In the genomic region with DNA sequence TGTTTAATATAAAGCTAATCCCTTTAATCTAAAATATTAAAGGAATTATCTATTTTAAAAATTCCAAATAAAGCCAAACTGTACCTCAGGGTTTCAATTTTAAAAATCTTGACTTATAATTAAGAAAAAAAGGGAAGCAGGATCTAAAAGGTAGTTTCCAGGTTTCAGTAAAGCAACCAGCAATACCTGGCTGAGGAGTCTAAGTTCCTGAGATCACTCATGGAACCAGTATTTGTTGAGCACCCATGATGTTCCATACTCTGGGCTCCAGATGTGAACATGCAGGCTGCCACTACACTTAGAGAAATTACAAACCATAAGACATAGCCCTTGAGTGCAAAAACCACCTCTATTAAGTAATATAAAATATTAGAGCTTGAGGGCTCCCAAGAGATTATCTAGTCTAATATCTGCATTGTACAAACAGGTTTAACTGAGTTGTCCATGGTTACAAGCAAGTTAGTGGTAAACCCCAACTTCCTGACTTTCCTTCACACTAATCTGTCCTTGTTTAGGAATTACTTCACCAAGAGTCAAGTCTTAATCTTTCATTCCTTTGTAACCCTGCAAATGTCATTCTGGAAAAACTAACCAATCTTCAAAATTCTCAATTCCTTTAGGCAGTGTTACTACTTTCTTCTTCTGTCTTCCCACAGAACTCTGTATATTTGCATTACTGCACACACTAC, we compare ENCODE assay signal across 10 cellular contexts. TPM values are rescaled to one million over a fixed set of nuclear protein-coding genes. Genes with fewer than 3 reads are reported as not detected.
DNase-seq lines count a peak whose midpoint lies in the region; ATAC-seq, FAIRE-seq and TF ChIP-seq lines count a peak whose summit lies in the region.
"Had no signal": no experiment of that assay in that cellular context is flagged by ENCODE, and none has a peak within 500 bp of the region (broad histone marks: within the 10 kb centered on the region; RNA-seq: fewer than 3 reads in every experiment).

No MANE protein-coding gene starts in this region.

- peak; percentile 54 for FAIRE-seq in GM12891 (lab: Jason Lieb, UNC)

- DNase-seq in GM12891 (ENCODE audit: insufficient read length, low spot score), result no peak
- DNase-seq in amniotic epithelial cell (ENCODE audit: low read depth), result peak; percentile 51
- no peak for DNase-seq in D341Med (ENCODE audit: low spot score)
- DNase-seq in NCI-H1417 (lab: John Stamatoyannopoulos, UW), result no peak
- no peak for DNase-seq in anterior cingulate cortex (lab: John Stamatoyannopoulos, UW)
- no peak for DNase-seq in NCI-H146 treated with DMSO at 0.1 percent for 48 hours (lab: John Stamatoyannopoulos, UW; ENCODE audit: unreplicated experiment)
- DNase-seq: adrenal gland, NCI-H1105 treated with DMSO at 0.1 percent for 48 hours had no signal

- ATAC-seq in GM19438 (IDR thresholded peaks at IDR 0.05; ENCODE audit: low read depth, unreplicated experiment), result peak; percentile 46
- ATAC-seq in HG03108 (IDR thresholded peaks at IDR 0.05; ENCODE audit: unreplicated experiment), result peak; percentile 30

- TF ChIP-seq POLR2A in GM12891 (IDR thresholded peaks at IDR 0.05; ENCODE audit: low read depth, low read length), result no peak

TF ChIP-seq in GM12891, 5 proteins besides CTCF, POLR2A, EP300 and RAD21:
- TF ChIP-seq PAX5 (IDR thresholded peaks at IDR 0.05; ENCODE audit: insufficient read depth, low read length, severe bottlenecking) (no peak), SPI1 (IDR thresholded peaks at IDR 0.05; ENCODE audit: low read depth, low read length) (peak; percentile 88), POLR2AphosphoS5 (IDR thresholded peaks at IDR 0.05; ENCODE audit: low read depth, low read length) (no peak), TAF1 (IDR thresholded peaks at IDR 0.05; ENCODE audit: low read depth, low read length) (no peak), POU2F2 (IDR thresholded peaks at IDR 0.05; ENCODE audit: low read depth, low read length) (no peak)

RNA-seq across cellular contexts. Expression of gene CLASP1, which starts 49.2 kb away (rescaled TPM):
- polyA plus RNA-seq in GM12891 (2012; ENCODE audit: low read depth, missing spikeins), result 18.8 TPM
